Comparison of ENCODE assay signal across 17 cellular contexts in genomic region chr20:54065601-54066038, GRCh38. TPM values are rescaled to one million over a fixed set of nuclear protein-coding genes. Genes with fewer than 3 reads are reported as not detected.
"Had no signal": no experiment of that assay in that cellular context is flagged by ENCODE, and none has a peak within 500 bp of the region (broad histone marks: within the 10 kb centered on the region; RNA-seq: fewer than 3 reads in every experiment).

No MANE protein-coding gene starts in this region.

- DNase-seq: activated CD4-positive, alpha-beta memory T cell treated with anti-CD3 and anti-CD28 coated beads for 36 hours; activated CD8-positive, alpha-beta memory T cell treated with anti-CD3 and anti-CD28 coated beads, Interleukin-2, amount 10 ng/mL, durations not matched to agents 7 days and 5 days; activated naive CD4-positive, alpha-beta T cell treated with anti-CD3 and anti-CD28 coated beads for 36 hours; activated T-cell treated with anti-CD3 and anti-CD28 coated beads, Interleukin-2, amount 50 U/mL, for 1 hour; head of caudate nucleus; immature natural killer cell; nephron progenitor cell; sigmoid colon; stimulated activated CD4-positive, alpha-beta T cell treated with anti-CD3 and anti-CD28 coated beads, Interleukin-1b, Interleukin-23, amount 100 ng/mL, for 48 hours; uterus had no signal

- H3K36me3 ChIP-seq: sigmoid colon, uterus had no signal

- H3K9me3 ChIP-seq: sigmoid colon, uterus had no signal

- H3K27ac ChIP-seq: epithelial cell of prostate, sigmoid colon, uterus had no signal

- H3K4me1 ChIP-seq: uterus had no signal

- H3K27me3 ChIP-seq: sigmoid colon, uterus had no signal

- H3K4me3 ChIP-seq: sigmoid colon, uterus had no signal

RNA-seq across cellular contexts. Expression of gene BCAS1, which starts 4.8 kb away (rescaled TPM):
- total RNA-seq: activated T-helper 2 cell treated with anti-CD3 and anti-CD28 coated beads, Interferon-gamma antibody, Interleukin-2, Interleukin-4, amounts not matched to agents 10 μg/mL and 5 μg/mL and 100 μg/mL, durations not matched to agents 14 hours and 24 hours and 36 hours; astrocyte; bronchial epithelial cell; chondrocyte; dermis microvascular lymphatic vessel endothelial cell; T-helper 2 cell treated with Interferon-gamma antibody and Interleukin-4, amounts not matched to agents 100 ng/mL and 5 ng/mL, for 36 hours had no signal
